Comparison of ENCODE assay signal across 12 cellular contexts in genomic region chr1:53292690-53293089, GRCh38. TPM values are rescaled to one million over a fixed set of nuclear protein-coding genes. Genes with fewer than 3 reads are reported as not detected.
DNase-seq lines count a peak whose midpoint lies in the region; ATAC-seq and TF ChIP-seq lines count a peak whose summit lies in the region.
"Had no signal": no experiment of that assay in that cellular context is flagged by ENCODE, and none has a peak within 500 bp of the region (broad histone marks: within the 10 kb centered on the region; RNA-seq: fewer than 3 reads in every experiment).

No MANE protein-coding gene starts in this region.

- H3K4me2 ChIP-seq in OCI-LY7 (ENCODE audit: low read length) (peak overlapping the region; percentile 21; the same call in 1 of the 2 replicates), neuronal stem cell (ENCODE audit: insufficient read depth, low read length, poor library complexity, severe bottlenecking) (no peak overlapping the region)

- intact Hi-C loops in activated CD4-positive, alpha-beta T cell treated with anti-CD3 and anti-CD28 coated beads for 36 hours (cut with DNase I, micrococcal nuclease): loop anchor here in 1 of 2 experiments (5.0 kb wide), 1 partner anchor 35 kb away; the partner anchor contains the start of gene LRP8
- intact Hi-C loops in OCI-LY7 (cut with micrococcal nuclease; ENCODE audit: unreplicated experiment): loop anchor here (5.0 kb wide), 1 partner anchor 100 kb away; no protein-coding TSS in a partner anchor

- H3K18ac ChIP-seq in neuronal stem cell (ENCODE audit: low read length): no peak overlapping the region

- CTCF ChIA-PET in activated CD4-positive, alpha-beta T cell treated with anti-CD3 and anti-CD28 coated beads, Interleukin-2, amount 10 ng/mL, durations not matched to agents 7 days and 5 days (lab: Charles Lee): interaction anchor here (1.3 to 2.8 kb wide), 3 partner anchors 14 to 121 kb away, joined by 3 to 10 read pairs (median 3); no protein-coding TSS in a partner anchor
- CTCF ChIA-PET in activated CD4-positive, alpha-beta T cell treated with anti-CD3 and anti-CD28 coated beads for 36 hours (lab: Charles Lee): interaction anchor here (0.7 to 1.3 kb wide), 3 partner anchors 10 to 15 kb away, joined by 3 to 6 read pairs (median 4); no protein-coding TSS in a partner anchor
- CTCF ChIA-PET in OCI-LY7 (lab: Charles Lee; ENCODE audit: unreplicated experiment): no interaction called here

- no peak overlapping the region for H2BK15ac ChIP-seq in neuronal stem cell (ENCODE audit: low read length)

- H3K27ac Mint-ChIP-seq in activated CD4-positive, alpha-beta T cell treated with anti-CD3 and anti-CD28 coated beads, Interleukin-2, amount 10 ng/mL, durations not matched to agents 7 days and 5 days: peak overlapping the region; percentile 82
- no peak overlapping the region for H3K27ac Mint-ChIP-seq in activated CD4-positive, alpha-beta T cell treated with anti-CD3 and anti-CD28 coated beads for 36 hours

- H3K36me3 Mint-ChIP-seq in activated CD4-positive, alpha-beta T cell treated with anti-CD3 and anti-CD28 coated beads, Interleukin-2, amount 10 ng/mL, durations not matched to agents 7 days and 5 days (ENCODE audit: low read depth): peaks cover 11% of the 10 kb centered on the region
- peaks cover 14% of the 10 kb centered on the region for H3K36me3 Mint-ChIP-seq in activated CD4-positive, alpha-beta T cell treated with anti-CD3 and anti-CD28 coated beads for 36 hours (ENCODE audit: low read depth)

- no peak overlapping the region for H3K4ac ChIP-seq in neuronal stem cell (ENCODE audit: low read length)

- H3K27ac ChIP-seq in OCI-LY7 (ENCODE audit: low read depth, low read length, poor library complexity, severe bottlenecking) (peak overlapping the region; percentile 8), neuronal stem cell (replicated peaks; ENCODE audit: low read length) (no peak overlapping the region)
- H3K27ac ChIP-seq: neutrophil, uterus had no signal

- H2BK120ac ChIP-seq in neuronal stem cell (ENCODE audit: low read depth, low read length): no peak overlapping the region

- no peak overlapping the region for H4K91ac ChIP-seq in neuronal stem cell (ENCODE audit: low read depth, low read length, poor library complexity)

- no peak overlapping the region for H4K8ac ChIP-seq in neuronal stem cell (ENCODE audit: low read depth, low read length)

- H4K20me1 ChIP-seq in OCI-LY7 (ENCODE audit: insufficient read depth, low read length): no peaks in the 10 kb centered on the region; the same call in 1 of the 2 replicates

- no peak for DNase-seq in activated CD4-positive, alpha-beta T cell treated with anti-CD3 and anti-CD28 coated beads, Interleukin-2, amount 10 ng/mL, durations not matched to agents 7 days and 5 days
- DNase-seq in activated CD4-positive, alpha-beta T cell treated with anti-CD3 and anti-CD28 coated beads for 36 hours: no peak
- DNase-seq in OCI-LY7 (ENCODE audit: low spot score): peak; percentile 15
- DNase-seq in neuronal stem cell (ENCODE audit: low spot score): no peak
- DNase-seq in germinal center (ENCODE audit: low spot score): no peak
- DNase-seq in stimulated activated naive CD4-positive, alpha-beta T cell (lab: John Stamatoyannopoulos, UW): no peak
- DNase-seq: Kasumi-1, NCI-H748 treated with DMSO at 0.1 percent for 48 hours had no signal

- peak overlapping the region; percentile 22 for H2AK5ac ChIP-seq in neuronal stem cell (ENCODE audit: low read depth, low read length)

- no peak overlapping the region for H2AFZ ChIP-seq in OCI-LY7 (ENCODE audit: low read length)
- no peak overlapping the region for H2AFZ ChIP-seq in neuronal stem cell (ENCODE audit: low read length)

- BruUV-seq in OCI-LY7 (replicated peaks; lab: Mats Ljungman, UMichigan): no TSS peak

- no peaks in the 10 kb centered on the region for H3K27me3 ChIP-seq in neuronal stem cell (ENCODE audit: control insufficient read depth in 3 of 3, insufficient read depth in 3 of 3, low read depth in 1 of 3, low read length in 3 of 3)
- H3K27me3 ChIP-seq: neutrophil, uterus had no signal

- H3K23ac ChIP-seq in neuronal stem cell (ENCODE audit: low read depth, low read length, poor library complexity): no peak overlapping the region

- no peaks in the 10 kb centered on the region for H3K79me1 ChIP-seq in neuronal stem cell (ENCODE audit: low read depth, low read length)

- H3K4me1 ChIP-seq in OCI-LY7 (ENCODE audit: insufficient read depth, low read length, poor library complexity, severe bottlenecking) (peaks cover 22% of the 10 kb centered on the region), neuronal stem cell (ENCODE audit: control insufficient read depth in 2 of 2, insufficient read depth in 1 of 2, low read depth in 1 of 2, low read length in 2 of 2) (peaks cover 53 to 54% of the 10 kb centered on the region in 2 donors)
- H3K4me1 ChIP-seq: uterus had no signal

- H3K27me3 Mint-ChIP-seq in activated CD4-positive, alpha-beta T cell treated with anti-CD3 and anti-CD28 coated beads, Interleukin-2, amount 10 ng/mL, durations not matched to agents 7 days and 5 days: no peaks in the 10 kb centered on the region
- H3K27me3 Mint-ChIP-seq in activated CD4-positive, alpha-beta T cell treated with anti-CD3 and anti-CD28 coated beads for 36 hours: no peaks in the 10 kb centered on the region

- TF ChIP-seq CTCF in OCI-LY7 (conservative IDR thresholded peaks at IDR 0.05; ENCODE audit: low read length): no peak

- H3K9ac ChIP-seq in neuronal stem cell (ENCODE audit: low read depth, low read length, poor library complexity): no peak overlapping the region

- H2BK12ac ChIP-seq in neuronal stem cell (ENCODE audit: low read length): no peak overlapping the region

- no peak overlapping the region for H3K4me3 ChIP-seq in OCI-LY7 (ENCODE audit: low read depth, low read length, poor library complexity, severe bottlenecking)
- no peak overlapping the region for H3K4me3 ChIP-seq in neuronal stem cell (ENCODE audit: low read length in 2 of 2)
- H3K4me3 ChIP-seq: uterus had no signal

- no CpG with 5 or more reads among the region's 2 CpGs for WGBS in neuronal stem cell (ENCODE audit: extremely low coverage in 2 of 2, insufficient read length in 2 of 2, insufficient replicate concordance in 1 of 2), 2 donors

- H3K79me2 ChIP-seq in OCI-LY7 (ENCODE audit: insufficient read depth, low read depth, low read length): no peaks in the 10 kb centered on the region

- ATAC-seq in activated CD4-positive, alpha-beta T cell treated with anti-CD3 and anti-CD28 coated beads for 36 hours: no peak
- ATAC-seq in GM21786 (IDR thresholded peaks at IDR 0.05; ENCODE audit: unreplicated experiment) (peak; percentile 59), HG02763 (IDR thresholded peaks at IDR 0.05; ENCODE audit: unreplicated experiment) (no peak)

- no peaks in the 10 kb centered on the region for H3K9me3 ChIP-seq in OCI-LY7 (ENCODE audit: low read length)
- no peaks in the 10 kb centered on the region for H3K9me3 ChIP-seq in neuronal stem cell (replicated peaks in 1 of 2; ENCODE audit: control insufficient read depth in 2 of 2, insufficient read depth in 1 of 2, low read depth in 1 of 2, low read length in 2 of 2)
- H3K9me3 ChIP-seq: neutrophil, uterus had no signal

- H3K14ac ChIP-seq in neuronal stem cell (ENCODE audit: low read length): no peak overlapping the region

- H2BK5ac ChIP-seq in neuronal stem cell (ENCODE audit: low read length): no peak overlapping the region

- H3K36me3 ChIP-seq in OCI-LY7 (ENCODE audit: insufficient read depth, low read length) (peaks cover 62% of the 10 kb centered on the region; the same call in 1 of the 2 replicates), neuronal stem cell (replicated peaks in 1 of 2; ENCODE audit: control insufficient read depth in 2 of 2, insufficient read depth in 2 of 2, low read length in 2 of 2) (peaks cover 4 to 22% of the 10 kb centered on the region in 2 donors)
- H3K36me3 ChIP-seq: neutrophil, uterus had no signal

- H3K4me1 Mint-ChIP-seq in activated CD4-positive, alpha-beta T cell treated with anti-CD3 and anti-CD28 coated beads, Interleukin-2, amount 10 ng/mL, durations not matched to agents 7 days and 5 days: peaks cover 39% of the 10 kb centered on the region
- peaks cover 34% of the 10 kb centered on the region for H3K4me1 Mint-ChIP-seq in activated CD4-positive, alpha-beta T cell treated with anti-CD3 and anti-CD28 coated beads for 36 hours

- H3K9me3 Mint-ChIP-seq in activated CD4-positive, alpha-beta T cell treated with anti-CD3 and anti-CD28 coated beads, Interleukin-2, amount 10 ng/mL, durations not matched to agents 7 days and 5 days: no peaks in the 10 kb centered on the region
- no peaks in the 10 kb centered on the region for H3K9me3 Mint-ChIP-seq in activated CD4-positive, alpha-beta T cell treated with anti-CD3 and anti-CD28 coated beads for 36 hours (ENCODE audit: low read depth)

- POLR2A ChIA-PET in activated CD4-positive, alpha-beta T cell treated with anti-CD3 and anti-CD28 coated beads, Interleukin-2, amount 10 ng/mL, durations not matched to agents 7 days and 5 days (lab: Charles Lee): interaction anchor here (0.7 kb wide), 1 partner anchor 10 kb away, joined by 4 read pairs; no protein-coding TSS in a partner anchor
- POLR2A ChIA-PET in activated CD4-positive, alpha-beta T cell treated with anti-CD3 and anti-CD28 coated beads for 36 hours (lab: Charles Lee): no interaction called here
- POLR2A ChIA-PET in OCI-LY7 (lab: Charles Lee): interaction anchor here (0.8 kb wide), 1 partner anchor 34 kb away, joined by 3 read pairs; no protein-coding TSS in a partner anchor

- no peak overlapping the region for H3K4me3 Mint-ChIP-seq in activated CD4-positive, alpha-beta T cell treated with anti-CD3 and anti-CD28 coated beads, Interleukin-2, amount 10 ng/mL, durations not matched to agents 7 days and 5 days
- no peak overlapping the region for H3K4me3 Mint-ChIP-seq in activated CD4-positive, alpha-beta T cell treated with anti-CD3 and anti-CD28 coated beads for 36 hours

- H3K9me2 ChIP-seq in OCI-LY7 (ENCODE audit: insufficient read depth, low read length): no peaks in the 10 kb centered on the region

RNA-seq across cellular contexts. Expression of gene LRP8, which starts 35.2 kb away (rescaled TPM):
- 10 to 100 TPM; 51.8 to 56.6 TPM for total RNA-seq in activated CD4-positive, alpha-beta T cell treated with anti-CD3 and anti-CD28 coated beads, Interleukin-2, amount 10 ng/mL, durations not matched to agents 7 days and 5 days
- 10 to 100 TPM; 40.6 to 46.5 TPM for total RNA-seq in activated CD4-positive, alpha-beta T cell treated with anti-CD3 and anti-CD28 coated beads for 36 hours
- total RNA-seq in OCI-LY7 (2014; rRNA removed; shearing (Covaris generic)): 57.5 and 65.6 TPM in 2 replicates
- 67.5 and 70.0 TPM in 2 replicates for total RNA-seq in OCI-LY7 (2022)
- polyA plus RNA-seq in neuronal stem cell (2013, experiment 1 of 2): 23.6 TPM
- 22.6 TPM for polyA plus RNA-seq in neuronal stem cell (2013, experiment 2 of 2)

RNA-seq across cellular contexts. Expression of gene MAGOH, which starts 54.4 kb away (rescaled TPM):
- 10 to 100 TPM; 73.3 to 74.1 TPM for total RNA-seq in activated CD4-positive, alpha-beta T cell treated with anti-CD3 and anti-CD28 coated beads, Interleukin-2, amount 10 ng/mL, durations not matched to agents 7 days and 5 days
- 10 to 100 TPM; 73.7 to 92.3 TPM for total RNA-seq in activated CD4-positive, alpha-beta T cell treated with anti-CD3 and anti-CD28 coated beads for 36 hours
- 93.0 and 98.3 TPM in 2 replicates for total RNA-seq in OCI-LY7 (2014; rRNA removed; shearing (Covaris generic))
- total RNA-seq in OCI-LY7 (2022): 72.4 and 87.3 TPM in 2 replicates
- polyA plus RNA-seq in neuronal stem cell (2013, experiment 1 of 2): 141 TPM
- polyA plus RNA-seq in neuronal stem cell (2013, experiment 2 of 2): 139 TPM
